Comparison of ENCODE assay signal across 18 cellular contexts in the genomic region with DNA sequence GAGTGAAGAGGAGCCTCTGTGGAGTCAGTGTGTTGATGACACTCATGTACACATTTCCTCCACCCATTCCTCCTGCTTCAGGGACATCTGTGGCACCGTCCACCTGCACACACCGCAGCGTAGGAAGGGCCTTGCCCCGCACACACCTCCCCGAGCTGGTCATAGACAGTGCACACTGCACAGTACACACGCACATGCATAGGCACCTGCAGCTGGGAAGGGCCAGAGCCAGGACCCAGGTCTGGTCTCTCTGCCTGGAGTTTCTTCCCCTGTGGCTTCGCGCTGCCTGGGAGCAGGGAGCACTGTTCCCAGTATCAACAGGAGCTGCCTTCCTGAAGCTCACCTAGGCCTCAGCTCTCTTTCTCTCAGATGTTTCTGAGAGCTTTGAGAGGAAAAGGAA.
"Had no signal": no experiment of that assay in that cellular context is flagged by ENCODE, and none has a peak within 500 bp of the region (broad histone marks: within the 10 kb centered on the region; RNA-seq: fewer than 3 reads in every experiment).

No MANE protein-coding gene starts in this region.

- H3K27ac ChIP-seq: HL-60, RWPE1 had no signal

- H3K4me3 ChIP-seq: MG63 had no signal

- H3K9me3 ChIP-seq: MG63 had no signal

- H3K36me3 ChIP-seq: MG63 had no signal

- ATAC-seq: Panc1, PC-3, SK-N-SH treated with all-trans-retinoic acid at 6 μM for 48 hours had no signal

- DNase-seq: KBM-7, MG63, NCI-H1092 treated with DMSO at 0.1 percent for 48 hours, NCI-H1436, NCI-H187, NCI-H2029, NCI-H2081 treated with DMSO at 0.1 percent for 48 hours, NCI-H2171, NCI-H446, NCI-H510A, NCI-H524 treated with DMSO at 0.1 percent for 48 hours, NCI-H69, NCI-H774, PC-3 had no signal
